Comparison of ENCODE assay signal across 8 cellular contexts in genomic region chr11:11621881-11622706, GRCh38. TPM values are rescaled to one million over a fixed set of nuclear protein-coding genes. Genes with fewer than 3 reads are reported as not detected.
DNase-seq lines count a peak whose midpoint lies in the region; FAIRE-seq and TF ChIP-seq lines count a peak whose summit lies in the region.

Gene GALNT18, minus strand, starts transcription at chr11:11622005.

- intact Hi-C loops in activated naive CD4-positive, alpha-beta T cell treated with anti-CD3 and anti-CD28 coated beads for 36 hours (cut with micrococcal nuclease): loop anchor here (5.0 kb wide), 2 partner anchors 220 to 815 kb away; partner anchors contain the start of genes EIF4G2 and USP47

- H3K36me3 Mint-ChIP-seq in activated naive CD4-positive, alpha-beta T cell treated with anti-CD3 and anti-CD28 coated beads for 36 hours (ENCODE audit: low read depth): no peaks in the 10 kb centered on the region

- H3K9me3 Mint-ChIP-seq in activated naive CD4-positive, alpha-beta T cell treated with anti-CD3 and anti-CD28 coated beads for 36 hours: no peaks in the 10 kb centered on the region

- H3K27me3 Mint-ChIP-seq in activated naive CD4-positive, alpha-beta T cell treated with anti-CD3 and anti-CD28 coated beads for 36 hours (ENCODE audit: low read depth): peaks cover 48% of the 10 kb centered on the region

- H3K27ac ChIP-seq in neutrophil: no peak within 1 kb of the TSS

- FAIRE-seq in frontal cortex (lab: Jason Lieb, UNC): no peak

- peak; percentile 56 for TF ChIP-seq POLR2A in Raji (IDR thresholded peaks at IDR 0.05; ENCODE audit: insufficient read depth, low read depth, low read length)

- in situ Hi-C loops in G401 (cut with HindIII; ENCODE audit: low sequenced_read_pairs): no loop called here

- peaks cover 10% of the 10 kb centered on the region in 2 experiments for H3K4me1 ChIP-seq in neutrophil (ENCODE audit: control insufficient read depth in 1 of 2, insufficient read depth in 1 of 2, low read depth in 1 of 2, low read length in 1 of 2)

- H3K9me3 ChIP-seq in neutrophil: no peaks in the 10 kb centered on the region

- CTCF ChIA-PET in activated naive CD4-positive, alpha-beta T cell treated with anti-CD3 and anti-CD28 coated beads for 36 hours (lab: Charles Lee): interaction anchor here (1.1 to 1.4 kb wide), 2 partner anchors 10 to 115 kb away, joined by 3 to 4 read pairs; no protein-coding TSS in a partner anchor

- H3K4me3 ChIP-seq in LNCaP clone FGC (ENCODE audit: low read depth, low read length) (peak within 1 kb of the TSS; percentile 76), neutrophil (ENCODE audit: low read depth in 1 of 2, low read length in 1 of 2) (peak within 1 kb of the TSS; percentile 1 to 3)

- DNase-seq in G401 (ENCODE audit: low spot score) (peak; percentile 96), H4 (ENCODE audit: low spot score) (peak; percentile 90), LNCaP clone FGC (ENCODE audit: low read depth) (peak; percentile 82), frontal cortex (ENCODE audit: low spot score in 2 of 2) (peak; percentile 95 to 97)
- peak; percentile 88 for DNase-seq in activated naive CD4-positive, alpha-beta T cell treated with anti-CD3 and anti-CD28 coated beads for 36 hours

- H3K27ac Mint-ChIP-seq in activated naive CD4-positive, alpha-beta T cell treated with anti-CD3 and anti-CD28 coated beads for 36 hours: no peak within 1 kb of the TSS

- TF ChIP-seq CTCF in LNCaP clone FGC (IDR thresholded peaks at IDR 0.05; ENCODE audit: control insufficient read depth, extremely low read depth, insufficient read depth) (0 out of 2 replicates have a peak, but pooled peaks have one; percentile 18), neutrophil (IDR thresholded peaks at IDR 0.05) (no peak), subcutaneous adipose tissue (IDR thresholded peaks at IDR 0.05; ENCODE audit: low read depth) (no peak)

- no peaks in the 10 kb centered on the region for H3K36me3 ChIP-seq in neutrophil

- peaks cover 100% of the 10 kb centered on the region for H3K27me3 ChIP-seq in neutrophil

- no peaks in the 10 kb centered on the region for H3K4me1 Mint-ChIP-seq in activated naive CD4-positive, alpha-beta T cell treated with anti-CD3 and anti-CD28 coated beads for 36 hours (ENCODE audit: low read depth)

- H3K4me3 Mint-ChIP-seq in activated naive CD4-positive, alpha-beta T cell treated with anti-CD3 and anti-CD28 coated beads for 36 hours: peak within 1 kb of the TSS; percentile 74

RNA-seq across cellular contexts. Expression of gene GALNT18, which starts in this region (rescaled TPM):
- total RNA-seq in G401 (2014; rRNA removed; shearing (Covaris generic)): 0.06 TPM in 1 of 2 replicates, not detected in the other
- total RNA-seq in H4 (2014; rRNA removed; shearing (Covaris generic)): 5.0 and 6.8 TPM in 2 replicates
- total RNA-seq in activated naive CD4-positive, alpha-beta T cell treated with anti-CD3 and anti-CD28 coated beads for 36 hours: 1 to 10 TPM; 4.3 to 4.7 TPM
- 20.4 TPM for total RNA-seq in frontal cortex
- total RNA-seq in subcutaneous adipose tissue: 10 to 100 TPM in 3 of 4 donors, 1 to 10 TPM in 1; 7.8 to 57.1 (median 17.8) TPM

Comparison
In these comparisons a context has a peak if more than half of its experiments do, and no peak if none do; other contexts are left out.
1. Peak in DNase-seq in G401; RNA of the gene not detected or under 1 TPM.